In genomic region chr17:40522961-40523310, GRCh38 we compare ENCODE assay signal across 22 cellular contexts. TPM values are rescaled to one million over a fixed set of nuclear protein-coding genes. Genes with fewer than 3 reads are reported as not detected.
DNase-seq lines count a peak whose midpoint lies in the region; TF ChIP-seq lines count a peak whose summit lies in the region.
"Had no signal": no experiment of that assay in that cellular context is flagged by ENCODE, and none has a peak within 500 bp of the region (broad histone marks: within the 10 kb centered on the region; RNA-seq: fewer than 3 reads in every experiment).

No MANE protein-coding gene starts in this region.

- no peak for TF ChIP-seq POLR2A in esophagus squamous epithelium (IDR thresholded peaks at IDR 0.05)

- H4K20me1 ChIP-seq in BLaER1 (no peaks in the 10 kb centered on the region), PC-9 (ENCODE audit: insufficient read depth) (no peaks in the 10 kb centered on the region)

- in situ Hi-C loops in GM13976 (cut with MboI; ENCODE audit: low sequenced_read_pairs, unreplicated experiment): no loop called here

- H3K79me2 ChIP-seq in PC-9 (ENCODE audit: low read depth): no peaks in the 10 kb centered on the region

- H3K27ac ChIP-seq in BLaER1 (no peak overlapping the region), PC-9 (peak overlapping the region; percentile 81), esophagus squamous epithelium (peak overlapping the region; percentile 77 to 94 (median 92)), skeletal muscle tissue (ENCODE audit: low read depth, low read length) (peak overlapping the region; percentile 65)
- H3K27ac ChIP-seq: ascending aorta, neutrophil had no signal

- DNase-seq in PC-9 (peak in 1 of 2 experiments; percentile 32), esophagus squamous epithelium (lab: John Stamatoyannopoulos, UW) (no peak), NCI-H748 treated with DMSO at 0.1 percent for 48 hours (lab: John Stamatoyannopoulos, UW) (no peak), GM13976 (ENCODE audit: low spot score) (no peak), NCI-H146 (lab: John Stamatoyannopoulos, UW) (no peak), putamen (ENCODE audit: low spot score) (no peak)
- DNase-seq: activated T-cell treated with anti-CD3 and anti-CD28 coated beads, Interleukin-2, amount 50 U/mL, for 48 hours; CD4-positive, CD25-positive, alpha-beta regulatory T cell; DMS 273 treated with DMSO at 0.1 percent for 48 hours; effector CD4-positive, alpha-beta T cell; kidney; NCI-H1694; NCI-H2171; NCI-H526; RPMI8226; stomach had no signal

- H3K4me2 ChIP-seq in BLaER1: no peak overlapping the region
- peak overlapping the region; percentile 26 for H3K4me2 ChIP-seq in PC-9

- peaks cover 50% of the 10 kb centered on the region for H3F3A ChIP-seq in PC-9 (ENCODE audit: insufficient read depth, low read depth)

- H3K4me1 ChIP-seq in BLaER1: peaks cover 49% of the 10 kb centered on the region
- peaks cover 57% of the 10 kb centered on the region for H3K4me1 ChIP-seq in PC-9 (replicated peaks; ENCODE audit: insufficient read depth)
- peaks cover 24 to 90% (median 57%) of the 10 kb centered on the region in 3 donors for H3K4me1 ChIP-seq in esophagus squamous epithelium
- peaks cover 0 to 6% (median 4%) of the 10 kb centered on the region in 3 donors for H3K4me1 ChIP-seq in skeletal muscle tissue (ENCODE audit: control insufficient read depth in 3 of 3, insufficient read depth in 3 of 3, low read length in 3 of 3)
- H3K4me1 ChIP-seq: ascending aorta had no signal

- no peak for TF ChIP-seq CTCF in PC-9 (conservative IDR thresholded peaks at IDR 0.05)
- TF ChIP-seq CTCF in esophagus squamous epithelium (IDR thresholded peaks at IDR 0.05): no peak
- TF ChIP-seq CTCF in GM13976 (IDR thresholded peaks at IDR 0.05; ENCODE audit: borderline replicate concordance, control extremely low read depth, extremely low read depth, insufficient read depth, missing control alignments): no peak

- BruUV-seq in PC-9 (replicated peaks; lab: Mats Ljungman, UMichigan): no TSS peak

- H3K27me3 ChIP-seq in BLaER1 (no peaks in the 10 kb centered on the region), PC-9 (ENCODE audit: insufficient read depth, low read depth) (no peaks in the 10 kb centered on the region), esophagus squamous epithelium (no peaks in the 10 kb centered on the region), skeletal muscle tissue (ENCODE audit: control insufficient read depth in 3 of 3, insufficient read depth in 3 of 3, low read length in 3 of 3) (peaks cover 0 to 8% (median 2%) of the 10 kb centered on the region in 3 donors)
- H3K27me3 ChIP-seq: ascending aorta had no signal

- H3K36me3 ChIP-seq in BLaER1 (peaks cover 65% of the 10 kb centered on the region), PC-9 (ENCODE audit: low read depth) (no peaks in the 10 kb centered on the region), esophagus squamous epithelium (no peaks in the 10 kb centered on the region), skeletal muscle tissue (ENCODE audit: control insufficient read depth in 3 of 3, insufficient read depth in 3 of 3, low read length in 3 of 3) (no peaks in the 10 kb centered on the region)
- H3K36me3 ChIP-seq: ascending aorta, neutrophil, stomach had no signal

- POLR2A ChIA-PET in PC-9 (lab: Charles Lee; ENCODE audit: unreplicated experiment): interaction anchor here (0.6 to 1.2 kb wide), 2 partner anchors 33 to 36 kb away, joined by 9 read pairs; no protein-coding TSS in a partner anchor

- H3K4me3 ChIP-seq in BLaER1 (peak overlapping the region; percentile 3; the same call in 1 of the 2 replicates), PC-9 (no peak overlapping the region), esophagus squamous epithelium (no peak overlapping the region), skeletal muscle tissue (ENCODE audit: low read length in 3 of 3) (no peak overlapping the region)
- H3K4me3 ChIP-seq: ascending aorta, stomach had no signal

- no peak overlapping the region for H3K9ac ChIP-seq in BLaER1
- no peak overlapping the region for H3K9ac ChIP-seq in skeletal muscle tissue (ENCODE audit: low read depth in 1 of 3, low read length in 3 of 3)

- intact Hi-C loops in PC-9 (cut with micrococcal nuclease; ENCODE audit: unreplicated experiment) (no loop called here), esophagus squamous epithelium (cut with DNase I) (no loop called here)

- no peaks in the 10 kb centered on the region for H3K9me2 ChIP-seq in PC-9 (ENCODE audit: insufficient read depth)

- 60 to 63% methylated on average over 2 to 3 of the region's 5 CpGs for WGBS in esophagus squamous epithelium, 2 donors

- CTCF ChIA-PET in PC-9 (lab: Charles Lee): interaction anchor here (0.7 to 1.6 kb wide), 2 partner anchors 10 to 973 kb away, joined by 11 to 13 read pairs; no protein-coding TSS in a partner anchor

- H2AFZ ChIP-seq in PC-9: no peak overlapping the region

- H3K9me3 ChIP-seq in BLaER1 (peaks cover 45% of the 10 kb centered on the region), PC-9 (ENCODE audit: insufficient read depth, low read depth) (peaks cover 8% of the 10 kb centered on the region), esophagus squamous epithelium (peaks cover 0 to 9% (median 0%) of the 10 kb centered on the region in 3 donors), skeletal muscle tissue (ENCODE audit: control insufficient read depth in 3 of 3, low read length in 3 of 3) (no peaks in the 10 kb centered on the region)
- H3K9me3 ChIP-seq: ascending aorta, neutrophil had no signal

RNA-seq across cellular contexts. Expression of gene TNS4, which starts 21.5 kb away (rescaled TPM):
- total RNA-seq in PC-9 (2021): 17.4 and 23.5 TPM in 2 replicates
- total RNA-seq in esophagus squamous epithelium: 100 to 1,000 TPM in 1 of 4 donors, 10 to 100 TPM in 3; 34.6 to 104 (median 71.1) TPM
- total RNA-seq in skeletal muscle tissue: not detected
- total RNA-seq: ascending aorta, glomerular endothelial cell, lung microvascular endothelial cell had no signal

RNA-seq across cellular contexts. Expression of gene CCR7, which starts 42.3 kb away (rescaled TPM):
- not detected in 2 replicates for total RNA-seq in PC-9 (2021)
- under 1 TPM in 3 of 4 donors, not detected in 1; 0.12 to 0.95 (median 0.53) TPM for total RNA-seq in esophagus squamous epithelium
- 1.0 TPM for total RNA-seq in skeletal muscle tissue
- total RNA-seq: ascending aorta, glomerular endothelial cell, lung microvascular endothelial cell had no signal

Comparison
In these comparisons a context has a peak if more than half of its experiments do, and no peak if none do; other contexts are left out.
1. RNA of gene TNS4, which starts 21.5 kb away (total RNA-seq): 34.6 to 104 TPM in esophagus squamous epithelium and 17.4 to 23.5 TPM in PC-9; not detected in skeletal muscle tissue (single experiment); every median in the first group is over 10 times any median in the second.